ENCODE assay signal across 8 cellular contexts in genomic region chr5:132258102-132259060, GRCh38. TPM values are rescaled to one million over a fixed set of nuclear protein-coding genes. Genes with fewer than 3 reads are reported as not detected.
A peak's percentile ranks its signal among the peaks of the same experiment; 100 is the strongest.
DNase-seq lines count a peak whose midpoint lies in the region; ATAC-seq and TF ChIP-seq lines count a peak whose summit lies in the region.

No MANE protein-coding gene starts in this region.

- no peaks in the 10 kb centered on the region for H3K9me2 ChIP-seq in GM23248 (ENCODE audit: insufficient read depth)

- DNase-seq in GM23248, result peak; percentile 87
- DNase-seq in amniotic epithelial cell (ENCODE audit: low read depth), result peak; percentile 55
- DNase-seq in right cardiac atrium, result peak in 2 of 3 donors; percentile 62 to 69
- DNase-seq in gastrocnemius medialis, result peak in 1 of 2 donors; percentile 13
- no peak for DNase-seq in midbrain (lab: John Stamatoyannopoulos, UW)
- no peak for DNase-seq in RKO (ENCODE audit: low spot score)
- no peak for DNase-seq in NCI-H2171 treated with DMSO at 0.1 percent for 48 hours (lab: John Stamatoyannopoulos, UW)

- H3K4me2 ChIP-seq in GM23248 (ENCODE audit: unreplicated experiment), result peak overlapping the region; percentile 100

- H3K9me3 ChIP-seq in GM23248 (ENCODE audit: low read depth) (no peaks in the 10 kb centered on the region), right cardiac atrium (ENCODE audit: control insufficient read depth, low read length) (no peaks in the 10 kb centered on the region), gastrocnemius medialis (no peaks in the 10 kb centered on the region)

- no peak for TF ChIP-seq CTCF in gastrocnemius medialis (IDR thresholded peaks at IDR 0.05 in 4 of 5, conservative IDR thresholded peaks at IDR 0.05 in 1 of 5)

- H3K9ac ChIP-seq in GM23248, result peak overlapping the region; percentile 100

- no peaks in the 10 kb centered on the region for H3K27me3 ChIP-seq in GM23248 (replicated peaks; ENCODE audit: insufficient read depth)
- no peaks in the 10 kb centered on the region for H3K27me3 ChIP-seq in right cardiac atrium (ENCODE audit: control insufficient read depth, insufficient read depth)
- H3K27me3 ChIP-seq in gastrocnemius medialis, result peaks cover 0 to 6% (median 0%) of the 10 kb centered on the region in 3 donors

- peak overlapping the region; percentile 96 for H3K27ac ChIP-seq in GM23248
- H3K27ac ChIP-seq in right cardiac atrium (ENCODE audit: low read length), result peak overlapping the region; percentile 86
- H3K27ac ChIP-seq in gastrocnemius medialis, result peak overlapping the region; percentile 75 to 79 (median 76)

- intact Hi-C loops in right cardiac atrium (cut with DNase I), result no loop called here
- intact Hi-C loops in gastrocnemius medialis (cut with DNase I; ENCODE audit: low total_unique reads), result loop anchor here (2.0 kb wide), 1 partner anchor 34 kb away; no protein-coding TSS in a partner anchor

- in situ Hi-C loops in GM23248 (cut with MboI), result no loop called here
- in situ Hi-C loops in gastrocnemius medialis (cut with MboI; ENCODE audit: low sequenced_read_pairs in 4 of 4), result loop anchor here in 1 of 4 donors (25.0 kb wide), 1 partner anchor 254 kb away; no protein-coding TSS in a partner anchor

- no peak for TF ChIP-seq POLR2A in gastrocnemius medialis (IDR thresholded peaks at IDR 0.05)

- no peaks in the 10 kb centered on the region for H4K20me1 ChIP-seq in GM23248 (ENCODE audit: insufficient read depth)

- H3K4me1 ChIP-seq in GM23248 (ENCODE audit: insufficient read depth), result peaks cover 32% of the 10 kb centered on the region
- H3K4me1 ChIP-seq in right cardiac atrium (ENCODE audit: control insufficient read depth, insufficient read depth, low read length), result peaks cover 44% of the 10 kb centered on the region
- peaks cover 13 to 14% of the 10 kb centered on the region in 2 donors for H3K4me1 ChIP-seq in gastrocnemius medialis

- H3K4me3 ChIP-seq in GM23248 (peak overlapping the region; percentile 93), right cardiac atrium (ENCODE audit: low read length) (peak overlapping the region; percentile 60), gastrocnemius medialis (peak overlapping the region; percentile 54 to 62 (median 60))

- H3K79me2 ChIP-seq in GM23248 (ENCODE audit: insufficient read depth), result peaks cover 49% of the 10 kb centered on the region

- no peaks in the 10 kb centered on the region for H3K36me3 ChIP-seq in GM23248 (ENCODE audit: low read depth)
- H3K36me3 ChIP-seq in gastrocnemius medialis, result no peaks in the 10 kb centered on the region

- 1% methylated on average over 18 to 19 of the region's 19 CpGs for WGBS in GM23248 (ENCODE audit: low coverage in 1 of 2, low lambda C conversion rate in 2 of 2, missing lambda C conversion rate in 2 of 2), 2 experiments
- WGBS in right cardiac atrium, result 43% methylated on average over 19 of the region's 19 CpGs

- H2AFZ ChIP-seq in GM23248, result peak overlapping the region; percentile 45

- peaks cover 31% of the 10 kb centered on the region for H3F3A ChIP-seq in GM23248 (ENCODE audit: insufficient read depth)

- peak; percentile 15 to 49 for ATAC-seq in right cardiac atrium
- peak; percentile 37 to 38 for ATAC-seq in gastrocnemius medialis
- ATAC-seq in GM18868 (IDR thresholded peaks at IDR 0.05; ENCODE audit: unreplicated experiment), result no peak

RNA-seq across cellular contexts. Expression of gene PDLIM4, which starts 0.9 kb away (rescaled TPM):
- total RNA-seq in GM23248 (2014; rRNA removed; shearing (Covaris generic)), result 84.4 and 107 TPM in 2 replicates
- polyA plus RNA-seq in GM23248 (2016; fragmentation: Nextera tagmentation; extraction: Ambion mirVana), result 153 and 156 TPM in 2 replicates
- 100 to 1,000 TPM in 1 of 4 donors, 10 to 100 TPM in 3; 47.8 to 113 (median 54.3) TPM for total RNA-seq in right cardiac atrium
- polyA plus RNA-seq in right cardiac atrium, result 35.0 TPM
- 1 to 10 TPM in 3 of 4 donors, under 1 TPM in 1; 0.66 to 8.0 (median 5.3) TPM for total RNA-seq in gastrocnemius medialis

RNA-seq across cellular contexts. Expression of gene P4HA2, which starts 30.7 kb away (rescaled TPM):
- total RNA-seq in GM23248 (2014; rRNA removed; shearing (Covaris generic)), result 337 and 352 TPM in 2 replicates
- polyA plus RNA-seq in GM23248 (2016; fragmentation: Nextera tagmentation; extraction: Ambion mirVana) (353 and 374 TPM in 2 replicates), right cardiac atrium (51.9 TPM)
- total RNA-seq in right cardiac atrium (100 to 1,000 TPM in 1 of 4 donors, 10 to 100 TPM in 3; 58.9 to 103 (median 71.8) TPM), gastrocnemius medialis (10 to 100 TPM in 2 of 4 donors, 1 to 10 TPM in 2; 5.8 to 15.7 (median 10.3) TPM)

RNA-seq across cellular contexts. Expression of gene SLC22A4, which starts 35.8 kb away (rescaled TPM):
- total RNA-seq in GM23248 (2014; rRNA removed; shearing (Covaris generic)), result 26.0 and 26.3 TPM in 2 replicates
- polyA plus RNA-seq in GM23248 (2016; fragmentation: Nextera tagmentation; extraction: Ambion mirVana) (24.0 and 26.1 TPM in 2 replicates), right cardiac atrium (0.86 TPM)
- total RNA-seq in right cardiac atrium (1 to 10 TPM; 1.9 to 6.5 (median 2.4) TPM), gastrocnemius medialis (1 to 10 TPM; 5.4 to 6.7 (median 6.2) TPM)

Comparison
In these comparisons a context has a peak if more than half of its experiments do, and no peak if none do; other contexts are left out.
1. DNase-seq: peak in GM23248 (single experiment), amniotic epithelial cell (single experiment) and right cardiac atrium (2 of 3); none in midbrain (single experiment), RKO (single experiment) and NCI-H2171 treated with DMSO at 0.1 percent for 48 hours (single experiment).
2. Peak in every context shown above with its lines, with median percentiles within 50 percentile points of each other: H3K27ac ChIP-seq and H3K4me3 ChIP-seq.